Comparison of ENCODE assay signal across 10 cellular contexts in the genomic region with DNA sequence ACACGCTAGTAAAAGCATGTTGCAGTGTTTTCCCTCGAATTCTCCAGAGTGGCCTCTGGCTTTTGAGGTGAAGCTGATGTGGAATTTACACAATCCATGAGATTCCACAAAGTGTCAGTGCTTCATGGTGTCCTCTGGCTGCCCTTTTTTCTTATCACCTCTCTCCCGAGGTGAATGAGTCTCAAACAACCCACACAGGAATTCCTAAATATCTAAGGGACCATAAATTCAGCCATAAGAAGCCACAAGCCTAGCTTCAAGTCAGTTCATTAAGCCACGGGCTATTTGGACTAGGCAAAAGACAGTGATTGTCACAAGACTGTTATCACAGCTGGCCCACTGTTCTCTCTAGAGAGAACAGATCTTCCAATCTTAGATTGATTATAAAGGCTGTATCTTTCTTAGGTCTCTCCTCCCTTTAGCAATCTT. TPM values are rescaled to one million over a fixed set of nuclear protein-coding genes. Genes with fewer than 3 reads are reported as not detected.
DNase-seq lines count a peak whose midpoint lies in the region; ATAC-seq, FAIRE-seq and TF ChIP-seq lines count a peak whose summit lies in the region.
"Had no signal": no experiment of that assay in that cellular context is flagged by ENCODE, and none has a peak within 500 bp of the region (broad histone marks: within the 10 kb centered on the region; RNA-seq: fewer than 3 reads in every experiment).

No MANE protein-coding gene starts in this region.

- H3K4me3 Mint-ChIP-seq in astrocyte (ENCODE audit: unreplicated experiment) (no peak overlapping the region), mesothelial cell of epicardium (peak overlapping the region; percentile 34)

- no peak overlapping the region for H3K27ac ChIP-seq in ACC112 (ENCODE audit: low read depth, low read length)
- no peak overlapping the region for H3K27ac ChIP-seq in astrocyte (ENCODE audit: low read depth, low read length)
- no peak overlapping the region for H3K27ac ChIP-seq in small intestine (ENCODE audit: low read depth in 1 of 2, low read length in 1 of 2)
- H3K27ac ChIP-seq in thyroid gland = no peak overlapping the region
- H3K27ac ChIP-seq: epithelial cell of prostate had no signal

- H3K27ac Mint-ChIP-seq in astrocyte (ENCODE audit: unreplicated experiment) (no peak overlapping the region), mesothelial cell of epicardium (peak overlapping the region; percentile 94)

- H2AFZ ChIP-seq in ACC112 (ENCODE audit: low read length, unreplicated experiment) = peak overlapping the region; percentile 33
- H2AFZ ChIP-seq in astrocyte (ENCODE audit: low read depth, low read length) = no peak overlapping the region

- H3K9me3 Mint-ChIP-seq in astrocyte (ENCODE audit: unreplicated experiment) (no peaks in the 10 kb centered on the region), mesothelial cell of epicardium (no peaks in the 10 kb centered on the region)

- H3K36me3 ChIP-seq in ACC112 (ENCODE audit: insufficient read depth, low read length) (no peaks in the 10 kb centered on the region), astrocyte (ENCODE audit: insufficient read depth, low read length) (no peaks in the 10 kb centered on the region), small intestine (ENCODE audit: control insufficient read depth in 2 of 2, insufficient read depth in 2 of 2, low read length in 2 of 2) (no peaks in the 10 kb centered on the region), thyroid gland (no peaks in the 10 kb centered on the region)

- H4K20me1 ChIP-seq in astrocyte (ENCODE audit: insufficient read depth, low read length) = no peaks in the 10 kb centered on the region

- H3K27me3 Mint-ChIP-seq in astrocyte (ENCODE audit: low read depth, unreplicated experiment) (no peaks in the 10 kb centered on the region), mesothelial cell of epicardium (ENCODE audit: low read depth) (no peaks in the 10 kb centered on the region)

- H3K79me2 ChIP-seq in ACC112 (ENCODE audit: control insufficient read depth, insufficient read depth, low read length, unreplicated experiment) = peaks cover 14% of the 10 kb centered on the region
- H3K79me2 ChIP-seq in astrocyte (ENCODE audit: insufficient read depth, low read length) = no peaks in the 10 kb centered on the region

- DNase-seq in EH (ENCODE audit: low read depth) = peak; percentile 63
- peak; percentile 94 for DNase-seq in astrocyte (ENCODE audit: low read depth)
- DNase-seq in mesothelial cell of epicardium (ENCODE audit: low spot score in 2 of 2, unreplicated experiment in 2 of 2) = no peak
- DNase-seq in small intestine = no peak
- DNase-seq in effector CD8-positive, alpha-beta T cell (lab: John Stamatoyannopoulos, UW) = no peak
- no peak for DNase-seq in thyroid gland
- DNase-seq: NCI-H1092 had no signal

- no peak overlapping the region for H3K4me2 ChIP-seq in astrocyte (ENCODE audit: low read length)

- H3K36me3 Mint-ChIP-seq in astrocyte (ENCODE audit: low read depth, unreplicated experiment) = peaks cover 2% of the 10 kb centered on the region
- H3K36me3 Mint-ChIP-seq in mesothelial cell of epicardium = peaks cover 4% of the 10 kb centered on the region

- H3K4me3 ChIP-seq in ACC112 (ENCODE audit: low read depth, low read length) = no peak overlapping the region
- H3K4me3 ChIP-seq in astrocyte (ENCODE audit: insufficient read depth, low read depth, low read length) = no peak overlapping the region
- no peak overlapping the region for H3K4me3 ChIP-seq in small intestine (ENCODE audit: low read depth in 1 of 2, low read length in 2 of 2)
- no peak overlapping the region for H3K4me3 ChIP-seq in thyroid gland (replicated peaks in 1 of 3)

- H3K27me3 ChIP-seq in ACC112 (ENCODE audit: insufficient read depth, low read length) (no peaks in the 10 kb centered on the region), astrocyte (ENCODE audit: insufficient read depth, low read length) (no peaks in the 10 kb centered on the region), small intestine (ENCODE audit: control insufficient read depth in 2 of 2, insufficient read depth in 2 of 2, low read length in 2 of 2) (no peaks in the 10 kb centered on the region), thyroid gland (no peaks in the 10 kb centered on the region)

- WGBS in small intestine, 3 donors = 41 to 61% (median 48%) methylated on average over 4 of the region's 4 CpGs
- 60 to 65% methylated on average over 4 of the region's 4 CpGs for WGBS in thyroid gland, 2 donors

- FAIRE-seq in astrocyte (lab: Jason Lieb, UNC) (no peak), small intestine (lab: Jason Lieb, UNC) (no peak)

- H3K4me1 Mint-ChIP-seq in astrocyte (ENCODE audit: low read depth, unreplicated experiment) (peaks cover 8% of the 10 kb centered on the region), mesothelial cell of epicardium (peaks cover 81% of the 10 kb centered on the region)

- intact Hi-C loops in thyroid gland (cut with DNase I) = loop anchor here (10.0 kb wide), 1 partner anchor 115 kb away; the partner anchor contains the start of gene NAB1

- no peak for TF ChIP-seq POLR2A in thyroid gland (IDR thresholded peaks at IDR 0.05)

- TF ChIP-seq CTCF in astrocyte (IDR thresholded peaks at IDR 0.05; ENCODE audit: insufficient read depth, low read depth, low read length) (no peak), mesothelial cell of epicardium (IDR thresholded peaks at IDR 0.05; ENCODE audit: unreplicated experiment) (no peak), thyroid gland (IDR thresholded peaks at IDR 0.05) (no peak)

- no peak overlapping the region for H3K9ac ChIP-seq in astrocyte (ENCODE audit: low read length)

- H3K4me1 ChIP-seq in ACC112 (ENCODE audit: control insufficient read depth, insufficient read depth, low read length, unreplicated experiment) = peaks cover 37% of the 10 kb centered on the region
- H3K4me1 ChIP-seq in astrocyte (ENCODE audit: insufficient read depth, low read length) = peaks cover 19% of the 10 kb centered on the region
- H3K4me1 ChIP-seq in small intestine (ENCODE audit: control insufficient read depth in 2 of 2, insufficient read depth in 1 of 2, low read depth in 1 of 2, low read length in 1 of 2) = peaks cover 5 to 10% of the 10 kb centered on the region in 2 donors
- H3K4me1 ChIP-seq in thyroid gland = peaks cover 6 to 8% of the 10 kb centered on the region in 2 donors

- H3K9me3 ChIP-seq in astrocyte (ENCODE audit: insufficient read depth, low read depth, low read length) = no peaks in the 10 kb centered on the region
- no peaks in the 10 kb centered on the region for H3K9me3 ChIP-seq in small intestine (ENCODE audit: control insufficient read depth, low read depth)
- H3K9me3 ChIP-seq in thyroid gland = no peaks in the 10 kb centered on the region

- no peak for ATAC-seq in HG02623 (IDR thresholded peaks at IDR 0.05; ENCODE audit: unreplicated experiment)

RNA-seq across cellular contexts. Expression of gene NEMP2, which starts 4.3 kb away (rescaled TPM):
- total RNA-seq in astrocyte (2.7 and 3.8 TPM in 2 replicates), mesothelial cell of epicardium (17.6 to 21.1 TPM (median 18.9 TPM) in 3 replicates), thyroid gland (1 to 10 TPM; 5.6 to 9.0 (median 7.3) TPM)
- polyA plus RNA-seq in small intestine = 1 to 10 TPM in 1 of 3 donors, under 1 TPM in 2; 0.45 to 1.4 (median 0.54) TPM

Comparison
In these comparisons a context has a peak if more than half of its experiments do, and no peak if none do; other contexts are left out.
1. DNase-seq: peak in EH (single experiment) and astrocyte (single experiment); none in mesothelial cell of epicardium (0 of 2), small intestine (single experiment), effector CD8-positive, alpha-beta T cell (single experiment) and thyroid gland (0 of 2).